ENCODE assay signal across 23 cellular contexts in the genomic region with DNA sequence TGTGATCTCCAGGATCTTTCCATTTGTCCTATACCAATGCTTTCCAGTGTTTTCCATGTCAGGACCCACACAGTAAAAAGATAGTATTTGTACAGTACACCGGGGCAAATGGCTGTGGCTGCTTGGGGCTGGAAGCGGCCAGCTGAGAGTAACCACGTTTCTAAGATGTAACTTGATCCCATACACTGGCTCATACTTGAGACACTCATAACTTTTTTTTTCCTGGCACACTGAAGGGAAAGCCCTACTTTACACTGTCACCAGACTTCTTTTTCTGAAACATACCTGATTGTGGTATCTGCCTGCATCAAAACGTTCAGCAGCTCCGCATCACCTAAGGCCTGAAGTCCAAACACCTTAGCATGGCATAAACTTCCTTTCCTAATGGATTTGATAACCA. TPM values are rescaled to one million over a fixed set of nuclear protein-coding genes. Genes with fewer than 3 reads are reported as not detected.
DNase-seq lines count a peak whose midpoint lies in the region; ATAC-seq and TF ChIP-seq lines count a peak whose summit lies in the region.
"Had no signal": no experiment of that assay in that cellular context is flagged by ENCODE, and none has a peak within 500 bp of the region (broad histone marks: within the 10 kb centered on the region; RNA-seq: fewer than 3 reads in every experiment).

No MANE protein-coding gene starts in this region.

- intact Hi-C loops in left ventricle myocardium inferior (cut with micrococcal nuclease): no loop called here

- ATAC-seq in stimulated activated naive CD8-positive, alpha-beta T cell treated with anti-CD3 and anti-CD28 coated beads, Interleukin-15, Interleukin-2, amounts not matched to agents 100 U/mL and 50 U/mL, for 24 hours: no peak
- ATAC-seq: A549, left cardiac atrium had no signal

- TF ChIP-seq CTCF in astrocyte of the spinal cord (IDR thresholded peaks at IDR 0.05; ENCODE audit: low read depth, low read length) (no peak), left ventricle myocardium inferior (IDR thresholded peaks at IDR 0.05; ENCODE audit: borderline replicate concordance) (no peak)

- peaks cover 87% of the 10 kb centered on the region for H3K36me3 ChIP-seq in left ventricle myocardium inferior
- H3K36me3 ChIP-seq: colonic mucosa had no signal

- H3K4me1 ChIP-seq in left ventricle myocardium inferior: peaks cover 7% of the 10 kb centered on the region
- H3K4me1 ChIP-seq: A549, colonic mucosa, suprapubic skin had no signal

- in situ Hi-C loops in astrocyte of the spinal cord (cut with HindIII; ENCODE audit: low sequenced_read_pairs): no loop called here

- H3K9me3 ChIP-seq in left ventricle myocardium inferior (replicated peaks): no peaks in the 10 kb centered on the region
- H3K9me3 ChIP-seq: A549, colonic mucosa, suprapubic skin had no signal

- DNase-seq in AG08396 (ENCODE audit: low spot score) (peak; percentile 21), HCEC 1CT (peak; percentile 42), astrocyte of the spinal cord (ENCODE audit: low read depth, low spot score) (peak; percentile 52), iris pigment epithelial cell (ENCODE audit: low read depth) (peak; percentile 84), left ventricle myocardium inferior (no peak), NCI-H2227 (lab: John Stamatoyannopoulos, UW; ENCODE audit: unreplicated experiment) (no peak)
- DNase-seq in stimulated activated naive CD4-positive, alpha-beta T cell treated with Interleukin-2 at 50 U/mL for 16 hours (lab: John Stamatoyannopoulos, UW): no peak
- DNase-seq in stimulated activated naive CD8-positive, alpha-beta T cell treated with anti-CD3 and anti-CD28 coated beads, Interleukin-15, Interleukin-2, amounts not matched to agents 100 U/mL and 50 U/mL, for 24 hours: no peak
- DNase-seq: activated naive CD8-positive, alpha-beta T cell treated with anti-CD3 and anti-CD28 coated beads for 36 hours; C1 segment of cervical spinal cord; Calu3; colonic mucosa; EL; endodermal cell; Kasumi-1; left cardiac atrium; NCI-H1694 treated with DMSO at 0.1 percent for 48 hours; NCI-H2227 treated with DMSO at 0.1 percent for 48 hours; NCI-H748 treated with DMSO at 0.1 percent for 48 hours; small intestine; stimulated activated CD4-positive, alpha-beta T cell treated with anti-CD3 and anti-CD28 coated beads, Interleukin-2, amount 100 ng/mL, for 24 hours had no signal

- H3K4me3 ChIP-seq in astrocyte of the spinal cord (ENCODE audit: low read depth, low read length) (no peak overlapping the region), left ventricle myocardium inferior (no peak overlapping the region)
- H3K4me3 ChIP-seq: A549, colonic mucosa, suprapubic skin had no signal

- H3K27me3 ChIP-seq in left ventricle myocardium inferior (ENCODE audit: low read depth): no peaks in the 10 kb centered on the region
- H3K27me3 ChIP-seq: colonic mucosa, suprapubic skin had no signal

- no peak overlapping the region for H3K27ac ChIP-seq in left ventricle myocardium inferior (replicated peaks)
- H3K27ac ChIP-seq: A549, colonic mucosa, suprapubic skin had no signal

RNA-seq across cellular contexts. Expression of a gene that starts 21.6 kb away (rescaled TPM):
- total RNA-seq in left ventricle myocardium inferior: 71.6 TPM

Comparison
In these comparisons a context has a peak if more than half of its experiments do, and no peak if none do; other contexts are left out.
1. DNase-seq: peak in AG08396 (single experiment), HCEC 1CT (single experiment), astrocyte of the spinal cord (single experiment) and iris pigment epithelial cell (single experiment); none in stimulated activated naive CD4-positive, alpha-beta T cell treated with Interleukin-2 at 50 U/mL for 16 hours (single experiment), left ventricle myocardium inferior (single experiment), stimulated activated naive CD8-positive, alpha-beta T cell treated with anti-CD3 and anti-CD28 coated beads, Interleukin-15, Interleukin-2, amounts not matched to agents 100 U/mL and 50 U/mL, for 24 hours (single experiment) and NCI-H2227 (single experiment).